Comparison of ENCODE assay signal across 16 cellular contexts in genomic region chr15:72382146-72382545, GRCh38. TPM values are rescaled to one million over a fixed set of nuclear protein-coding genes. Genes with fewer than 3 reads are reported as not detected.
A peak's percentile ranks its signal among the peaks of the same experiment; 100 is the strongest.
DNase-seq lines count a peak whose midpoint lies in the region; ATAC-seq, FAIRE-seq and TF ChIP-seq lines count a peak whose summit lies in the region.
"Had no signal": no experiment of that assay in that cellular context is flagged by ENCODE, and none has a peak within 500 bp of the region (broad histone marks: within the 10 kb centered on the region; RNA-seq: fewer than 3 reads in every experiment).

No MANE protein-coding gene starts in this region.

- no peak for DNase-seq in BJ (ENCODE audit: low read depth)
- DNase-seq in H4 (ENCODE audit: low spot score) = peak; percentile 15
- DNase-seq in RPMI8226 = peak; percentile 46
- DNase-seq in kidney = no peak
- no peak for DNase-seq in NCI-H446 treated with DMSO at 0.1 percent for 48 hours (lab: John Stamatoyannopoulos, UW)
- no peak for DNase-seq in iPS-NIHi11 (ENCODE audit: low spot score)
- no peak for DNase-seq in left ventricle myocardium superior
- DNase-seq in activated CD8-positive, alpha-beta memory T cell treated with anti-CD3 and anti-CD28 coated beads for 24 hours = no peak
- DNase-seq: activated CD8-positive, alpha-beta memory T cell treated with anti-CD3 and anti-CD28 coated beads, Interleukin-2, amount 50 U/mL, for 4 hours; adrenal gland; effector memory CD4-positive, alpha-beta T cell; NCI-H1092 treated with DMSO at 0.1 percent for 48 hours had no signal

- peaks cover 11% of the 10 kb centered on the region for H3K27me3 ChIP-seq in BJ (ENCODE audit: control insufficient read depth, insufficient read depth, low read length)
- H3K27me3 ChIP-seq: adrenal gland, right atrium auricular region had no signal

- H3K9me3 ChIP-seq in kidney (ENCODE audit: control insufficient read depth in 1 of 2, low read length in 2 of 2) = no peaks in the 10 kb centered on the region
- H3K9me3 ChIP-seq: adrenal gland, right atrium auricular region had no signal

- no peak overlapping the region for H3K9ac ChIP-seq in kidney (ENCODE audit: low read length in 2 of 2)

- CTCF ChIA-PET in BJ (lab: Yijun Ruan, JAX) = interaction anchor here (1.5 kb wide), 1 partner anchor 11 kb away, joined by 3 read pairs; no protein-coding TSS in a partner anchor

- H3K4me3 ChIP-seq in BJ (ENCODE audit: low read depth, low read length) = no peak overlapping the region
- H3K4me3 ChIP-seq in kidney (ENCODE audit: low read length in 2 of 2) = no peak overlapping the region
- H3K4me3 ChIP-seq: adrenal gland, right atrium auricular region had no signal

- H3K36me3 ChIP-seq in BJ (ENCODE audit: control insufficient read depth, insufficient read depth, low read length) (no peaks in the 10 kb centered on the region), kidney (ENCODE audit: control insufficient read depth in 1 of 2, insufficient read depth in 2 of 2, low read length in 2 of 2) (no peaks in the 10 kb centered on the region)
- H3K36me3 ChIP-seq: adrenal gland, right atrium auricular region had no signal

- no peak for ATAC-seq in left ventricle myocardium superior

- intact Hi-C loops in kidney (cut with DNase I) (no loop called here), left ventricle myocardium superior (cut with micrococcal nuclease) (no loop called here)

- H3K4me1 ChIP-seq in kidney (ENCODE audit: control insufficient read depth in 1 of 2, insufficient read depth in 1 of 2, low read depth in 1 of 2, low read length in 2 of 2) = no peaks in the 10 kb centered on the region
- H3K4me1 ChIP-seq: adrenal gland had no signal

- FAIRE-seq in kidney (lab: Jason Lieb, UNC) = no peak
- FAIRE-seq: H54, TTC549 had no signal

- TF ChIP-seq CTCF in BJ (IDR thresholded peaks at IDR 0.05; ENCODE audit: insufficient read depth, low read depth, low read length) (peak; percentile 34), kidney (IDR thresholded peaks at IDR 0.05; ENCODE audit: borderline replicate concordance, extremely low read depth, insufficient read depth) (peak; percentile 17)

- POLR2A ChIA-PET in BJ (lab: Charles Lee) = no interaction called here

- H3K27ac ChIP-seq in kidney (ENCODE audit: low read depth in 2 of 2, low read length in 2 of 2) = no peak overlapping the region
- H3K27ac ChIP-seq: adrenal gland, right atrium auricular region had no signal

RNA-seq across cellular contexts. Expression of gene HEXA, which starts 6.3 kb away (rescaled TPM):
- polyA plus RNA-seq in BJ (2011; rRNA removed) (221 and 272 TPM in 2 replicates), kidney (ENCODE audit: insufficient read depth, low read depth, low replicate concordance) (199 TPM)
- 26.3 and 36.5 TPM in 2 replicates for polyA minus RNA-seq in BJ (2011; rRNA and poly(A)+ RNA removed)
- total RNA-seq in H4 (2014; rRNA removed; shearing (Covaris generic)) = 88.2 and 93.0 TPM in 2 replicates
- total RNA-seq in kidney (138 TPM), left ventricle myocardium superior (64.4 TPM)

RNA-seq across cellular contexts. Expression of gene TMEM202, which starts 16.0 kb away (rescaled TPM):
- polyA plus RNA-seq in BJ (2011; rRNA removed) (not detected in 2 replicates), kidney (ENCODE audit: insufficient read depth, low read depth, low replicate concordance) (not detected)
- not detected in 2 replicates for polyA minus RNA-seq in BJ (2011; rRNA and poly(A)+ RNA removed)
- not detected in 2 replicates for total RNA-seq in H4 (2014; rRNA removed; shearing (Covaris generic))
- total RNA-seq in kidney (not detected), left ventricle myocardium superior (not detected)
- total RNA-seq: adrenal gland, right atrium auricular region, urinary bladder had no signal
- polyA plus RNA-seq: adrenal gland, urinary bladder had no signal

Comparison
In these comparisons a context has a peak if more than half of its experiments do, and no peak if none do; other contexts are left out.
1. DNase-seq: peak in H4 (single experiment) and RPMI8226 (single experiment); none in BJ (single experiment), kidney (single experiment), NCI-H446 treated with DMSO at 0.1 percent for 48 hours (single experiment), iPS-NIHi11 (single experiment), left ventricle myocardium superior (single experiment) and activated CD8-positive, alpha-beta memory T cell treated with anti-CD3 and anti-CD28 coated beads for 24 hours (single experiment).